Comparison of ENCODE assay signal across 13 cellular contexts in genomic region chr6:37243816-37244370, GRCh38. TPM values are rescaled to one million over a fixed set of nuclear protein-coding genes. Genes with fewer than 3 reads are reported as not detected.
A peak's percentile ranks its signal among the peaks of the same experiment; 100 is the strongest.
DNase-seq lines count a peak whose midpoint lies in the region; ATAC-seq and TF ChIP-seq lines count a peak whose summit lies in the region.
"Had no signal": no experiment of that assay in that cellular context is flagged by ENCODE, and none has a peak within 500 bp of the region (broad histone marks: within the 10 kb centered on the region; RNA-seq: fewer than 3 reads in every experiment).

No MANE protein-coding gene starts in this region.

- no peak overlapping the region for H2AFZ ChIP-seq in fibroblast of lung (ENCODE audit: low read length)

- H3K4me1 Mint-ChIP-seq in activated CD4-positive, alpha-beta T cell treated with anti-CD3 and anti-CD28 coated beads, Interleukin-2, amount 10 ng/mL, durations not matched to agents 7 days and 5 days, result peaks cover 13% of the 10 kb centered on the region
- peaks cover 8 to 25% (median 11%) of the 10 kb centered on the region in 7 donors for H3K4me1 Mint-ChIP-seq in naive thymus-derived CD4-positive, alpha-beta T cell
- H3K4me1 Mint-ChIP-seq: endodermal cell had no signal

- H3K4me1 ChIP-seq in right cardiac atrium (ENCODE audit: control insufficient read depth, insufficient read depth, low read length) (peaks cover 15% of the 10 kb centered on the region), fibroblast of lung (ENCODE audit: control insufficient read depth, extremely low read depth, insufficient read depth, low read length) (peaks cover 24% of the 10 kb centered on the region), sigmoid colon (peaks cover 0 to 57% (median 45%) of the 10 kb centered on the region in 4 donors)
- peaks cover 0 to 10% of the 10 kb centered on the region in 2 donors for H3K4me1 ChIP-seq in naive thymus-derived CD4-positive, alpha-beta T cell (ENCODE audit: control insufficient read depth in 2 of 2, insufficient read depth in 2 of 2, low read length in 2 of 2)

- H3K36me3 ChIP-seq in fibroblast of lung (ENCODE audit: control insufficient read depth, insufficient read depth, low read length) (no peaks in the 10 kb centered on the region), sigmoid colon (no peaks in the 10 kb centered on the region)
- H3K36me3 ChIP-seq in naive thymus-derived CD4-positive, alpha-beta T cell (ENCODE audit: control insufficient read depth in 2 of 3, insufficient read depth in 3 of 3, low read length in 3 of 3), result no peaks in the 10 kb centered on the region

- TF ChIP-seq CTCF in fibroblast of lung (conservative IDR thresholded peaks at IDR 0.05 in 1 of 2, IDR thresholded peaks at IDR 0.05 in 1 of 2; ENCODE audit: low read depth in 1 of 2, low read length in 2 of 2), result no peak
- TF ChIP-seq CTCF in sigmoid colon (IDR thresholded peaks at IDR 0.05), result no peak

- intact Hi-C loops in right cardiac atrium (cut with DNase I), result no loop called here
- intact Hi-C loops in left ventricle myocardium superior (cut with micrococcal nuclease), result no loop called here
- intact Hi-C loops in sigmoid colon (cut with DNase I), result no loop called here
- intact Hi-C loops in naive thymus-derived CD4-positive, alpha-beta T cell (cut with micrococcal nuclease), result no loop called here

- H3K4me3 ChIP-seq in right cardiac atrium (ENCODE audit: low read length) (no peak overlapping the region), fibroblast of lung (replicated peaks in 1 of 4; ENCODE audit: control extremely low read depth in 1 of 4, insufficient read depth in 1 of 4, low read depth in 3 of 4, low read length in 4 of 4) (no peak overlapping the region), sigmoid colon (no peak overlapping the region)
- H3K4me3 ChIP-seq in naive thymus-derived CD4-positive, alpha-beta T cell (ENCODE audit: low read length), result no peak overlapping the region
- H3K4me3 ChIP-seq: GM12878 had no signal

- no peaks in the 10 kb centered on the region for H3K9me3 ChIP-seq in right cardiac atrium (ENCODE audit: control insufficient read depth, low read length)
- H3K9me3 ChIP-seq in fibroblast of lung (ENCODE audit: control insufficient read depth, insufficient read depth, low read depth, low read length), result no peaks in the 10 kb centered on the region
- no peaks in the 10 kb centered on the region for H3K9me3 ChIP-seq in sigmoid colon
- no peaks in the 10 kb centered on the region for H3K9me3 ChIP-seq in naive thymus-derived CD4-positive, alpha-beta T cell (ENCODE audit: control insufficient read depth in 2 of 3, low read length in 3 of 3)

- H3K27ac ChIP-seq in right cardiac atrium (ENCODE audit: low read length), result peak overlapping the region; percentile 53
- H3K27ac ChIP-seq in fibroblast of lung (ENCODE audit: insufficient read depth, low read length), result peak overlapping the region; percentile 99
- peak overlapping the region; percentile 65 to 81 (median 80) for H3K27ac ChIP-seq in sigmoid colon
- H3K27ac ChIP-seq in naive thymus-derived CD4-positive, alpha-beta T cell (ENCODE audit: low read depth, low read length), result no peak overlapping the region

- no peak overlapping the region for H3K27ac Mint-ChIP-seq in activated CD4-positive, alpha-beta T cell treated with anti-CD3 and anti-CD28 coated beads, Interleukin-2, amount 10 ng/mL, durations not matched to agents 7 days and 5 days
- no peak overlapping the region for H3K27ac Mint-ChIP-seq in naive thymus-derived CD4-positive, alpha-beta T cell
- H3K27ac Mint-ChIP-seq: endodermal cell, H9 had no signal

- H3K27me3 Mint-ChIP-seq in activated CD4-positive, alpha-beta T cell treated with anti-CD3 and anti-CD28 coated beads, Interleukin-2, amount 10 ng/mL, durations not matched to agents 7 days and 5 days, result no peaks in the 10 kb centered on the region
- peaks cover 0 to 13% (median 4%) of the 10 kb centered on the region in 5 donors for H3K27me3 Mint-ChIP-seq in naive thymus-derived CD4-positive, alpha-beta T cell

- peaks cover 2% of the 10 kb centered on the region for H3K9me3 Mint-ChIP-seq in activated CD4-positive, alpha-beta T cell treated with anti-CD3 and anti-CD28 coated beads, Interleukin-2, amount 10 ng/mL, durations not matched to agents 7 days and 5 days
- H3K9me3 Mint-ChIP-seq in naive thymus-derived CD4-positive, alpha-beta T cell, result peaks cover 0 to 2% (median 0%) of the 10 kb centered on the region in 11 donors
- H3K9me3 Mint-ChIP-seq: H9, naive B cell had no signal

- H3K4me3 Mint-ChIP-seq in activated CD4-positive, alpha-beta T cell treated with anti-CD3 and anti-CD28 coated beads, Interleukin-2, amount 10 ng/mL, durations not matched to agents 7 days and 5 days, result no peak overlapping the region
- no peak overlapping the region for H3K4me3 Mint-ChIP-seq in naive thymus-derived CD4-positive, alpha-beta T cell
- H3K4me3 Mint-ChIP-seq: endodermal cell, H9, naive B cell had no signal

- no peaks in the 10 kb centered on the region for H3K36me3 Mint-ChIP-seq in activated CD4-positive, alpha-beta T cell treated with anti-CD3 and anti-CD28 coated beads, Interleukin-2, amount 10 ng/mL, durations not matched to agents 7 days and 5 days (ENCODE audit: low read depth)
- H3K36me3 Mint-ChIP-seq in naive thymus-derived CD4-positive, alpha-beta T cell, result peaks cover 0 to 8% (median 3%) of the 10 kb centered on the region in 5 donors
- H3K36me3 Mint-ChIP-seq: naive B cell had no signal

- no peaks in the 10 kb centered on the region for H3K27me3 ChIP-seq in right cardiac atrium (ENCODE audit: control insufficient read depth, insufficient read depth)
- H3K27me3 ChIP-seq in fibroblast of lung (ENCODE audit: control insufficient read depth, insufficient read depth, low read length), result no peaks in the 10 kb centered on the region
- H3K27me3 ChIP-seq in sigmoid colon, result no peaks in the 10 kb centered on the region
- H3K27me3 ChIP-seq in naive thymus-derived CD4-positive, alpha-beta T cell (ENCODE audit: control insufficient read depth in 2 of 2, insufficient read depth in 2 of 2, low read length in 2 of 2), result no peaks in the 10 kb centered on the region

- no peak for TF ChIP-seq POLR2A in sigmoid colon (IDR thresholded peaks at IDR 0.05)

- H3K9ac ChIP-seq in fibroblast of lung (ENCODE audit: insufficient read depth, low read length), result no peak overlapping the region

- CTCF ChIA-PET in activated CD4-positive, alpha-beta T cell treated with anti-CD3 and anti-CD28 coated beads, Interleukin-2, amount 10 ng/mL, durations not matched to agents 7 days and 5 days (lab: Charles Lee), result no interaction called here
- CTCF ChIA-PET in naive thymus-derived CD4-positive, alpha-beta T cell (lab: Charles Lee), result no interaction called here

- no peaks in the 10 kb centered on the region for H4K20me1 ChIP-seq in fibroblast of lung (ENCODE audit: control insufficient read depth, extremely low read depth, insufficient read depth, low read length)

- DNase-seq in right cardiac atrium, result peak in 1 of 3 donors; percentile 18
- DNase-seq in left ventricle myocardium superior, result no peak
- DNase-seq in fibroblast of lung (ENCODE audit: low read depth in 2 of 2), result peak in 1 of 2 donors; percentile 12
- no peak for DNase-seq in sigmoid colon
- no peak for DNase-seq in activated CD4-positive, alpha-beta T cell treated with anti-CD3 and anti-CD28 coated beads, Interleukin-2, amount 10 ng/mL, durations not matched to agents 7 days and 5 days
- DNase-seq in naive thymus-derived CD4-positive, alpha-beta T cell, result no peak
- DNase-seq: endodermal cell; H9; naive B cell; stimulated activated naive CD4-positive, alpha-beta T cell had no signal

- POLR2A ChIA-PET in activated CD4-positive, alpha-beta T cell treated with anti-CD3 and anti-CD28 coated beads, Interleukin-2, amount 10 ng/mL, durations not matched to agents 7 days and 5 days (lab: Charles Lee), result no interaction called here
- POLR2A ChIA-PET in naive thymus-derived CD4-positive, alpha-beta T cell (lab: Charles Lee), result no interaction called here

- H3K79me2 ChIP-seq in fibroblast of lung (ENCODE audit: control insufficient read depth, insufficient read depth, low read length), result no peaks in the 10 kb centered on the region

- 45% methylated on average over 3 of the region's 3 CpGs for WGBS in right cardiac atrium
- 15 to 56% methylated on average over 3 of the region's 3 CpGs for WGBS in sigmoid colon, 2 donors

- peak overlapping the region; percentile 15 for H3K4me2 ChIP-seq in fibroblast of lung (ENCODE audit: extremely low read depth, insufficient read depth, low read length)

- no peak for ATAC-seq in right cardiac atrium
- no peak for ATAC-seq in left ventricle myocardium superior
- ATAC-seq in GM18867 (IDR thresholded peaks at IDR 0.05; ENCODE audit: unreplicated experiment), result no peak
- ATAC-seq in GM18519 (IDR thresholded peaks at IDR 0.05; ENCODE audit: low FRiP score, unreplicated experiment), result no peak
- ATAC-seq in naive thymus-derived CD4-positive, alpha-beta T cell, result no peak
- ATAC-seq: GM12878 had no signal

- no peak for TF ChIP-seq EP300 in sigmoid colon (IDR thresholded peaks at IDR 0.05)

RNA-seq across cellular contexts. Expression of gene TBC1D22B, which starts 13.7 kb away (rescaled TPM):
- 1 to 10 TPM; 6.4 to 9.2 (median 7.7) TPM for total RNA-seq in right cardiac atrium
- polyA plus RNA-seq in right cardiac atrium, result 4.6 TPM
- 6.3 TPM for total RNA-seq in left ventricle myocardium superior
- 8.2 and 9.7 TPM in 2 replicates for total RNA-seq in fibroblast of lung
- 6.3 and 7.2 TPM in 2 replicates for polyA plus RNA-seq in fibroblast of lung
- 5.8 and 6.6 TPM in 2 replicates for polyA plus RNA-seq in fibroblast of lung (2012)
- 7.7 and 11.1 TPM in 2 replicates for polyA minus RNA-seq in fibroblast of lung (ENCODE audit: low replicate concordance)
- 1 to 10 TPM; 6.1 to 7.2 (median 6.3) TPM for total RNA-seq in sigmoid colon
- polyA plus RNA-seq in sigmoid colon, result 10 to 100 TPM in 1 of 3 donors, 1 to 10 TPM in 2; 8.6 to 10.8 (median 9.5) TPM
- total RNA-seq in activated CD4-positive, alpha-beta T cell treated with anti-CD3 and anti-CD28 coated beads, Interleukin-2, amount 10 ng/mL, durations not matched to agents 7 days and 5 days, result 10 to 100 TPM; 15.3 to 16.6 TPM
- total RNA-seq in naive thymus-derived CD4-positive, alpha-beta T cell, result 10 to 100 TPM in 2 of 5 experiments, 1 to 10 TPM in 3; 8.3 to 23.5 (median 9.5) TPM
- 10 to 100 TPM in 1 of 2 donors, 1 to 10 TPM in 1; 7.7 to 10.7 TPM for polyA plus RNA-seq in naive thymus-derived CD4-positive, alpha-beta T cell

RNA-seq across cellular contexts. Expression of gene TMEM217, which starts 14.1 kb away (rescaled TPM):
- total RNA-seq in right cardiac atrium, result 1 to 10 TPM in 1 of 4 donors, under 1 TPM in 1, not detected in 2; 0.15 to 1.0 TPM
- polyA plus RNA-seq in right cardiac atrium, result 0.16 TPM
- not detected for total RNA-seq in left ventricle myocardium superior
- 4.0 and 4.9 TPM in 2 replicates for total RNA-seq in fibroblast of lung
- polyA plus RNA-seq in fibroblast of lung, result 3.0 and 3.1 TPM in 2 replicates
- 2.4 and 2.7 TPM in 2 replicates for polyA plus RNA-seq in fibroblast of lung (2012)
- 1.8 TPM in 1 of 2 replicates, not detected in the other for polyA minus RNA-seq in fibroblast of lung (ENCODE audit: low replicate concordance)
- 1 to 10 TPM in 2 of 4 donors, under 1 TPM in 1, not detected in 1; 0.55 to 5.3 (median 1.1) TPM for total RNA-seq in sigmoid colon
- under 1 TPM; 0.60 to 0.90 (median 0.69) TPM for polyA plus RNA-seq in sigmoid colon
- 1 to 10 TPM in 1 of 2 experiments, under 1 TPM in 1; 0.92 to 1.3 TPM for total RNA-seq in activated CD4-positive, alpha-beta T cell treated with anti-CD3 and anti-CD28 coated beads, Interleukin-2, amount 10 ng/mL, durations not matched to agents 7 days and 5 days
- total RNA-seq in naive thymus-derived CD4-positive, alpha-beta T cell, result 1 to 10 TPM in 2 of 5 experiments, under 1 TPM in 1, not detected in 2; 0.78 to 2.8 (median 1.6) TPM
- under 1 TPM; 0.28 to 0.34 TPM for polyA plus RNA-seq in naive thymus-derived CD4-positive, alpha-beta T cell
